1 cellular context compared by ENCODE assay signal in genomic region chr6:112839525-112839961, GRCh38.
TF ChIP-seq lines count a peak whose summit lies in the region.

No MANE protein-coding gene starts in this region.

TF ChIP-seq in SK-N-SH, 30 proteins besides CTCF, POLR2A, EP300 and RAD21 (continued from another document):
- TF ChIP-seq, protein P1, sequence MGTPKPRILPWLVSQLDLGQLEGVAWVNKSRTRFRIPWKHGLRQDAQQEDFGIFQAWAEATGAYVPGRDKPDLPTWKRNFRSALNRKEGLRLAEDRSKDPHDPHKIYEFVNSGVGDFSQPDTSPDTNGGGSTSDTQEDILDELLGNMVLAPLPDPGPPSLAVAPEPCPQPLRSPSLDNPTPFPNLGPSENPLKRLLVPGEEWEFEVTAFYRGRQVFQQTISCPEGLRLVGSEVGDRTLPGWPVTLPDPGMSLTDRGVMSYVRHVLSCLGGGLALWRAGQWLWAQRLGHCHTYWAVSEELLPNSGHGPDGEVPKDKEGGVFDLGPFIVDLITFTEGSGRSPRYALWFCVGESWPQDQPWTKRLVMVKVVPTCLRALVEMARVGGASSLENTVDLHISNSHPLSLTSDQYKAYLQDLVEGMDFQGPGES (IDR thresholded peaks at IDR 0.05; ENCODE audit: low read depth, low read length), result no peak
- TF ChIP-seq TCF12 (IDR thresholded peaks at IDR 0.05), result no peak
- TF ChIP-seq, protein P2, sequence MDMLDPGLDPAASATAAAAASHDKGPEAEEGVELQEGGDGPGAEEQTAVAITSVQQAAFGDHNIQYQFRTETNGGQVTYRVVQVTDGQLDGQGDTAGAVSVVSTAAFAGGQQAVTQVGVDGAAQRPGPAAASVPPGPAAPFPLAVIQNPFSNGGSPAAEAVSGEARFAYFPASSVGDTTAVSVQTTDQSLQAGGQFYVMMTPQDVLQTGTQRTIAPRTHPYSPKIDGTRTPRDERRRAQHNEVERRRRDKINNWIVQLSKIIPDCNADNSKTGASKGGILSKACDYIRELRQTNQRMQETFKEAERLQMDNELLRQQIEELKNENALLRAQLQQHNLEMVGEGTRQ (IDR thresholded peaks at IDR 0.05; ENCODE audit: borderline replicate concordance, low read depth, low read length), result no peak
- no peak for TF ChIP-seq CHD2 (IDR thresholded peaks at IDR 0.05; ENCODE audit: low read length, partially characterized antibody)
